Comparison of ENCODE assay signal across 8 cellular contexts in genomic region chr10:122980209-122981065, GRCh38. TPM values are rescaled to one million over a fixed set of nuclear protein-coding genes. Genes with fewer than 3 reads are reported as not detected.
A peak's percentile ranks its signal among the peaks of the same experiment; 100 is the strongest.
DNase-seq lines count a peak whose midpoint lies in the region; ATAC-seq and TF ChIP-seq lines count a peak whose summit lies in the region.

A gene with protein sequence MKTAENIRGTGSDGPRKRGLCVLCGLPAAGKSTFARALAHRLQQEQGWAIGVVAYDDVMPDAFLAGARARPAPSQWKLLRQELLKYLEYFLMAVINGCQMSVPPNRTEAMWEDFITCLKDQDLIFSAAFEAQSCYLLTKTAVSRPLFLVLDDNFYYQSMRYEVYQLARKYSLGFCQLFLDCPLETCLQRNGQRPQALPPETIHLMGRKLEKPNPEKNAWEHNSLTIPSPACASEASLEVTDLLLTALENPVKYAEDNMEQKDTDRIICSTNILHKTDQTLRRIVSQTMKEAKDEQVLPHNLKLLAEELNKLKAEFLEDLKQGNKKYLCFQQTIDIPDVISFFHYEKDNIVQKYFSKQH (plus strand): TSS chr10:122980401. CDS start chr10:122980480, 79 bp downstream.

- peaks cover 7% of the 10 kb centered on the region; the same call in 1 of the 2 replicates for H3F3A ChIP-seq in GM23248 (ENCODE audit: insufficient read depth)

- TF ChIP-seq POLR2A in Peyer's patch (IDR thresholded peaks at IDR 0.05) = peak; percentile 60 to 63

- H3K9ac ChIP-seq in GM23248 (peak within 1 kb of the TSS; percentile 93), Karpas-422 (ENCODE audit: low read length) (peak within 1 kb of the TSS; percentile 84)

- H3K4me2 ChIP-seq in GM23248 (ENCODE audit: unreplicated experiment) (peak within 1 kb of the TSS; percentile 100), Karpas-422 (ENCODE audit: low read depth, low read length, poor library complexity, severe bottlenecking) (peak within 1 kb of the TSS; percentile 86)

- TF ChIP-seq CTCF in Peyer's patch (IDR thresholded peaks at IDR 0.05) = peak; percentile 86 to 99 (median 97)

- H3K27ac ChIP-seq in GM23248 (peak within 1 kb of the TSS; percentile 89), Karpas-422 (ENCODE audit: low read length) (peak within 1 kb of the TSS; percentile 48; the same call in 1 of the 2 replicates), Peyer's patch (peak within 1 kb of the TSS; percentile 90 to 97 (median 94))

- peaks cover 12% of the 10 kb centered on the region for H3K27me3 Mint-ChIP-seq in activated T-helper 1 cell treated with anti-CD3 and anti-CD28 coated beads, Interleukin-12 subunit alpha, Interleukin-12 subunit beta, Interleukin-2, Interleukin-4 antibody, amounts not matched to agents 30 ng/mL and 10 ng/mL and 1 ng/mL, durations not matched to agents 14 hours and 24 hours and 36 hours (ENCODE audit: insufficient read depth)
- H3K27me3 Mint-ChIP-seq in naive B cell = peaks cover 0 to 10% (median 3%) of the 10 kb centered on the region in 3 donors

- H4K20me1 ChIP-seq in GM23248 (ENCODE audit: insufficient read depth) (no peaks in the 10 kb centered on the region), Karpas-422 (ENCODE audit: insufficient read depth, low read depth, low read length) (no peaks in the 10 kb centered on the region)

- H3K79me2 ChIP-seq in GM23248 (ENCODE audit: insufficient read depth) (no peaks in the 10 kb centered on the region), Karpas-422 (ENCODE audit: low read length) (no peaks in the 10 kb centered on the region)

- H3K27me3 ChIP-seq in GM23248 (replicated peaks; ENCODE audit: insufficient read depth) (no peaks in the 10 kb centered on the region), Karpas-422 (ENCODE audit: low read length) (no peaks in the 10 kb centered on the region), Peyer's patch (no peaks in the 10 kb centered on the region)

- H3K9me3 ChIP-seq in GM23248 (ENCODE audit: low read depth) = no peaks in the 10 kb centered on the region
- no peaks in the 10 kb centered on the region for H3K9me3 ChIP-seq in Karpas-422 (ENCODE audit: low read length)
- H3K9me3 ChIP-seq in Peyer's patch = no peaks in the 10 kb centered on the region

- peak within 1 kb of the TSS; percentile 97 for H2AFZ ChIP-seq in GM23248
- peak within 1 kb of the TSS; percentile 88 for H2AFZ ChIP-seq in Karpas-422 (ENCODE audit: low read length)

- H3K36me3 ChIP-seq in GM23248 (ENCODE audit: low read depth) (no peaks in the 10 kb centered on the region), Karpas-422 (ENCODE audit: insufficient read depth, low read length) (no peaks in the 10 kb centered on the region), Peyer's patch (no peaks in the 10 kb centered on the region)

- peaks cover 9% of the 10 kb centered on the region for H3K36me3 Mint-ChIP-seq in activated T-helper 1 cell treated with anti-CD3 and anti-CD28 coated beads, Interleukin-12 subunit alpha, Interleukin-12 subunit beta, Interleukin-2, Interleukin-4 antibody, amounts not matched to agents 30 ng/mL and 10 ng/mL and 1 ng/mL, durations not matched to agents 14 hours and 24 hours and 36 hours (ENCODE audit: low read depth)
- H3K36me3 Mint-ChIP-seq in naive B cell = peaks cover 0 to 8% of the 10 kb centered on the region in 2 donors
- H3K36me3 Mint-ChIP-seq in stimulated activated effector memory CD8-positive, alpha-beta T cell treated with anti-CD3 and anti-CD28 coated beads, Interleukin-12 subunit alpha, Interleukin-12 subunit beta, amount 100 ng/mL, for 72 hours = peaks cover 19% of the 10 kb centered on the region

- intact Hi-C loops in activated T-helper 1 cell treated with anti-CD3 and anti-CD28 coated beads, Interleukin-12 subunit alpha, Interleukin-12 subunit beta, Interleukin-2, Interleukin-4 antibody, amounts not matched to agents 30 ng/mL and 10 ng/mL and 1 ng/mL, durations not matched to agents 14 hours and 24 hours and 36 hours (cut with micrococcal nuclease) = loop anchor here (1.0 kb wide), 4 partner anchors 26 to 174 kb away; partner anchors contain the start of genes BUB3, C10orf88, FAM24B and IKZF5

- WGBS in GM23248 (ENCODE audit: low coverage in 1 of 2, low lambda C conversion rate in 2 of 2, missing lambda C conversion rate in 2 of 2), 2 experiments = 1 to 2% methylated on average over 67 to 71 of the region's 73 CpGs

- peak within 1 kb of the TSS; percentile 97 for H3K4me3 ChIP-seq in GM23248
- H3K4me3 ChIP-seq in Karpas-422 (ENCODE audit: low read length) = peak within 1 kb of the TSS; percentile 81
- peak within 1 kb of the TSS; percentile 69 to 87 (median 82) for H3K4me3 ChIP-seq in Peyer's patch

- 0 out of 2 replicates have a peak, but pooled peaks cover 5% of the 10 kb centered on the region for H3K4me1 ChIP-seq in GM23248 (ENCODE audit: insufficient read depth)
- peaks cover 17% of the 10 kb centered on the region for H3K4me1 ChIP-seq in Karpas-422 (ENCODE audit: low read length)
- H3K4me1 ChIP-seq in Peyer's patch = peaks cover 0 to 6% (median 0%) of the 10 kb centered on the region in 4 donors

- in situ Hi-C loops in GM23248 (cut with MboI) = loop anchor here (25.0 kb wide), 1 partner anchor 693 kb away; no protein-coding TSS in a partner anchor

- peak within 1 kb of the TSS; percentile 97 for H3K27ac Mint-ChIP-seq in activated T-helper 1 cell treated with anti-CD3 and anti-CD28 coated beads, Interleukin-12 subunit alpha, Interleukin-12 subunit beta, Interleukin-2, Interleukin-4 antibody, amounts not matched to agents 30 ng/mL and 10 ng/mL and 1 ng/mL, durations not matched to agents 14 hours and 24 hours and 36 hours
- peak within 1 kb of the TSS; percentile 85 to 97 (median 95) for H3K27ac Mint-ChIP-seq in naive B cell
- H3K27ac Mint-ChIP-seq in stimulated activated effector memory CD8-positive, alpha-beta T cell treated with anti-CD3 and anti-CD28 coated beads, Interleukin-12 subunit alpha, Interleukin-12 subunit beta, amount 100 ng/mL, for 72 hours = peak within 1 kb of the TSS; percentile 95

- peak; percentile 92 to 93 for ATAC-seq in naive B cell (ENCODE audit: low read depth in 2 of 2)
- ATAC-seq in stimulated activated effector memory CD8-positive, alpha-beta T cell treated with anti-CD3 and anti-CD28 coated beads, Interleukin-12 subunit alpha, Interleukin-12 subunit beta, amount 100 ng/mL, for 72 hours = peak; percentile 98

- peak; percentile 92 for DNase-seq in EH (ENCODE audit: low read depth)
- DNase-seq in GM23248 = peak; percentile 96
- peak; percentile 97 for DNase-seq in Karpas-422
- peak; percentile 89 to 96 (median 95) for DNase-seq in Peyer's patch
- DNase-seq in activated T-helper 1 cell treated with anti-CD3 and anti-CD28 coated beads, Interleukin-12 subunit alpha, Interleukin-12 subunit beta, Interleukin-2, Interleukin-4 antibody, amounts not matched to agents 30 ng/mL and 10 ng/mL and 1 ng/mL, durations not matched to agents 14 hours and 24 hours and 36 hours (ENCODE audit: low spot score) = peak; percentile 83
- DNase-seq in fibroblast of gingiva (ENCODE audit: low read depth) = peak; percentile 90
- peak; percentile 91 for DNase-seq in naive B cell
- peak; percentile 88 to 94 for DNase-seq in stimulated activated effector memory CD8-positive, alpha-beta T cell treated with anti-CD3 and anti-CD28 coated beads, Interleukin-12 subunit alpha, Interleukin-12 subunit beta, amount 100 ng/mL, for 72 hours (ENCODE audit: low spot score in 2 of 2)

- no peaks in the 10 kb centered on the region for H3K9me3 Mint-ChIP-seq in activated T-helper 1 cell treated with anti-CD3 and anti-CD28 coated beads, Interleukin-12 subunit alpha, Interleukin-12 subunit beta, Interleukin-2, Interleukin-4 antibody, amounts not matched to agents 30 ng/mL and 10 ng/mL and 1 ng/mL, durations not matched to agents 14 hours and 24 hours and 36 hours
- no peaks in the 10 kb centered on the region for H3K9me3 Mint-ChIP-seq in naive B cell
- no peaks in the 10 kb centered on the region for H3K9me3 Mint-ChIP-seq in stimulated activated effector memory CD8-positive, alpha-beta T cell treated with anti-CD3 and anti-CD28 coated beads, Interleukin-12 subunit alpha, Interleukin-12 subunit beta, amount 100 ng/mL, for 72 hours

- H3K4me3 Mint-ChIP-seq in activated T-helper 1 cell treated with anti-CD3 and anti-CD28 coated beads, Interleukin-12 subunit alpha, Interleukin-12 subunit beta, Interleukin-2, Interleukin-4 antibody, amounts not matched to agents 30 ng/mL and 10 ng/mL and 1 ng/mL, durations not matched to agents 14 hours and 24 hours and 36 hours = peak within 1 kb of the TSS; percentile 87
- H3K4me3 Mint-ChIP-seq in naive B cell = peak within 1 kb of the TSS; percentile 85 to 95 (median 92)
- peak within 1 kb of the TSS; percentile 80 for H3K4me3 Mint-ChIP-seq in stimulated activated effector memory CD8-positive, alpha-beta T cell treated with anti-CD3 and anti-CD28 coated beads, Interleukin-12 subunit alpha, Interleukin-12 subunit beta, amount 100 ng/mL, for 72 hours

- H3K4me1 Mint-ChIP-seq in activated T-helper 1 cell treated with anti-CD3 and anti-CD28 coated beads, Interleukin-12 subunit alpha, Interleukin-12 subunit beta, Interleukin-2, Interleukin-4 antibody, amounts not matched to agents 30 ng/mL and 10 ng/mL and 1 ng/mL, durations not matched to agents 14 hours and 24 hours and 36 hours (ENCODE audit: low read depth) = peaks cover 22% of the 10 kb centered on the region
- peaks cover 10 to 18% (median 16%) of the 10 kb centered on the region in 3 donors for H3K4me1 Mint-ChIP-seq in naive B cell
- peaks cover 15% of the 10 kb centered on the region for H3K4me1 Mint-ChIP-seq in stimulated activated effector memory CD8-positive, alpha-beta T cell treated with anti-CD3 and anti-CD28 coated beads, Interleukin-12 subunit alpha, Interleukin-12 subunit beta, amount 100 ng/mL, for 72 hours

- no peaks in the 10 kb centered on the region for H3K9me2 ChIP-seq in GM23248 (ENCODE audit: insufficient read depth)
- H3K9me2 ChIP-seq in Karpas-422 (replicated peaks; ENCODE audit: insufficient read depth, low read length) = no peaks in the 10 kb centered on the region

RNA-seq across cellular contexts. Expression of the gene that starts here (rescaled TPM):
- 1.4 and 4.9 TPM in 2 replicates for total RNA-seq in GM23248 (2014; rRNA removed; shearing (Covaris generic))
- polyA plus RNA-seq in GM23248 (2016; fragmentation: Nextera tagmentation; extraction: Ambion mirVana) (7.0 and 7.1 TPM in 2 replicates), naive B cell (ENCODE audit: low read depth in 6 of 6) (1 to 10 TPM; 3.5 to 7.8 (median 6.7) TPM)
- 8.0 and 13.8 TPM in 2 replicates for total RNA-seq in Karpas-422 (2014; rRNA removed; shearing (Covaris generic); ENCODE audit: low replicate concordance)
- 1 to 10 TPM in 3 of 4 donors, not detected in 1; 1.2 to 3.6 (median 3.5) TPM for total RNA-seq in Peyer's patch
- 4.5 and 4.8 TPM in 2 replicates for total RNA-seq in activated T-helper 1 cell treated with anti-CD3 and anti-CD28 coated beads, Interleukin-12 subunit alpha, Interleukin-12 subunit beta, Interleukin-2, Interleukin-4 antibody, amounts not matched to agents 30 ng/mL and 10 ng/mL and 1 ng/mL, durations not matched to agents 14 hours and 24 hours and 36 hours

Comparison
In these comparisons a context has a peak if more than half of its experiments do, and no peak if none do; other contexts are left out.
1. Peak in every context shown above with its lines: DNase-seq, ATAC-seq, H3K4me3 ChIP-seq and H3K27ac ChIP-seq.